In genomic region chr18:3712485-3712884, GRCh38 we compare ENCODE assay signal across 19 cellular contexts.
"Had no signal": no experiment of that assay in that cellular context is flagged by ENCODE, and none has a peak within 500 bp of the region (broad histone marks: within the 10 kb centered on the region; RNA-seq: fewer than 3 reads in every experiment).

No MANE protein-coding gene starts in this region.

- DNase-seq: activated CD4-positive, alpha-beta T cell treated with anti-CD3 and anti-CD28 coated beads, Interleukin-2, amount 10 ng/mL, durations not matched to agents 7 days and 5 days; activated CD8-positive, alpha-beta T cell treated with anti-CD3 and anti-CD28 coated beads, Interleukin-2, amount 10 ng/mL, durations not matched to agents 7 days and 5 days; activated naive CD4-positive, alpha-beta T cell treated with Interleukin-2 at 50 U/mL for 16 hours; activated naive CD8-positive, alpha-beta T cell treated with anti-CD3 and anti-CD28 coated beads, Interleukin-2, amount 10 ng/mL, durations not matched to agents 7 days and 5 days; activated T-cell treated with anti-CD3 and anti-CD28 coated beads, Interleukin-2, amount 50 U/mL, for 24 hours; anterior cingulate cortex; caudate nucleus; foreskin keratinocyte; left lung; mammary epithelial cell; occipital lobe; right cardiac atrium; small intestine; stimulated activated CD4-positive, alpha-beta T cell treated with anti-CD3 and anti-CD28 coated beads, Interleukin-4, amount 100 ng/mL, for 24 hours had no signal

- H3K4me3 ChIP-seq: left lung, prostate gland had no signal

- H3K36me3 Mint-ChIP-seq: activated naive CD8-positive, alpha-beta T cell treated with anti-CD3 and anti-CD28 coated beads, Interleukin-2, amount 10 ng/mL, durations not matched to agents 7 days and 5 days; stimulated activated effector memory CD8-positive, alpha-beta T cell treated with anti-CD3 and anti-CD28 coated beads, Interleukin-12 subunit alpha, Interleukin-12 subunit beta, amount 100 ng/mL, for 72 hours had no signal

- H3K27ac Mint-ChIP-seq: activated CD4-positive, alpha-beta T cell treated with anti-CD3 and anti-CD28 coated beads, Interleukin-2, amount 10 ng/mL, durations not matched to agents 7 days and 5 days; activated CD8-positive, alpha-beta T cell treated with anti-CD3 and anti-CD28 coated beads, Interleukin-2, amount 10 ng/mL, durations not matched to agents 7 days and 5 days; activated naive CD8-positive, alpha-beta T cell treated with anti-CD3 and anti-CD28 coated beads, Interleukin-2, amount 10 ng/mL, durations not matched to agents 7 days and 5 days; activated T-cell treated with anti-CD3 and anti-CD28 coated beads, Interleukin-2, amount 50 U/mL, for 24 hours; activated T-helper 2 cell treated with anti-CD3 and anti-CD28 coated beads, Interferon-gamma antibody, Interleukin-2, Interleukin-4, amounts not matched to agents 10 μg/mL and 5 μg/mL and 100 μg/mL, durations not matched to agents 14 hours and 24 hours and 36 hours; stimulated activated effector memory CD8-positive, alpha-beta T cell treated with anti-CD3 and anti-CD28 coated beads, Interleukin-12 subunit alpha, Interleukin-12 subunit beta, amount 100 ng/mL, for 72 hours; T-helper 2 cell treated with Interferon-gamma antibody and Interleukin-4, amounts not matched to agents 5 μg/mL and 100 μg/mL, for 36 hours had no signal

- ATAC-seq: activated CD8-positive, alpha-beta T cell treated with anti-CD3 and anti-CD28 coated beads, Interleukin-2, amount 10 ng/mL, durations not matched to agents 7 days and 5 days; foreskin keratinocyte; left lung; right cardiac atrium; stimulated activated effector memory CD8-positive, alpha-beta T cell treated with anti-CD3 and anti-CD28 coated beads, Interleukin-12 subunit alpha, Interleukin-12 subunit beta, amount 100 ng/mL, for 72 hours had no signal

- H3K9me3 ChIP-seq: left lung, prostate gland had no signal

- H3K4me1 Mint-ChIP-seq: stimulated activated effector memory CD8-positive, alpha-beta T cell treated with anti-CD3 and anti-CD28 coated beads, Interleukin-12 subunit alpha, Interleukin-12 subunit beta, amount 100 ng/mL, for 72 hours had no signal

- H3K27me3 ChIP-seq: left lung had no signal

- H3K9me3 Mint-ChIP-seq: activated CD4-positive, alpha-beta T cell treated with anti-CD3 and anti-CD28 coated beads, Interleukin-2, amount 10 ng/mL, durations not matched to agents 7 days and 5 days; activated naive CD8-positive, alpha-beta T cell treated with anti-CD3 and anti-CD28 coated beads, Interleukin-2, amount 10 ng/mL, durations not matched to agents 7 days and 5 days; activated T-cell treated with anti-CD3 and anti-CD28 coated beads, Interleukin-2, amount 50 U/mL, for 24 hours; activated T-helper 2 cell treated with anti-CD3 and anti-CD28 coated beads, Interferon-gamma antibody, Interleukin-2, Interleukin-4, amounts not matched to agents 10 μg/mL and 5 μg/mL and 100 μg/mL, durations not matched to agents 14 hours and 24 hours and 36 hours; brain; stimulated activated effector memory CD8-positive, alpha-beta T cell treated with anti-CD3 and anti-CD28 coated beads, Interleukin-12 subunit alpha, Interleukin-12 subunit beta, amount 100 ng/mL, for 72 hours; T-helper 2 cell treated with Interferon-gamma antibody and Interleukin-4, amounts not matched to agents 5 μg/mL and 100 μg/mL, for 36 hours had no signal

- H3K27ac ChIP-seq: foreskin keratinocyte, left lung, prostate gland had no signal

- H3K36me3 ChIP-seq: left lung, prostate gland had no signal

- H3K4me1 ChIP-seq: foreskin keratinocyte, prostate gland had no signal

- H3K4me3 Mint-ChIP-seq: activated CD4-positive, alpha-beta T cell treated with anti-CD3 and anti-CD28 coated beads, Interleukin-2, amount 10 ng/mL, durations not matched to agents 7 days and 5 days; activated CD8-positive, alpha-beta T cell treated with anti-CD3 and anti-CD28 coated beads, Interleukin-2, amount 10 ng/mL, durations not matched to agents 7 days and 5 days; activated naive CD8-positive, alpha-beta T cell treated with anti-CD3 and anti-CD28 coated beads, Interleukin-2, amount 10 ng/mL, durations not matched to agents 7 days and 5 days; activated T-cell treated with anti-CD3 and anti-CD28 coated beads, Interleukin-2, amount 50 U/mL, for 24 hours; brain; stimulated activated effector memory CD8-positive, alpha-beta T cell treated with anti-CD3 and anti-CD28 coated beads, Interleukin-12 subunit alpha, Interleukin-12 subunit beta, amount 100 ng/mL, for 72 hours; T-helper 2 cell treated with Interferon-gamma antibody and Interleukin-4, amounts not matched to agents 5 μg/mL and 100 μg/mL, for 36 hours had no signal

- H3K27me3 Mint-ChIP-seq: brain had no signal
